Comparison of ENCODE assay signal across 10 cellular contexts in genomic region chr2:37390777-37391176, GRCh38. TPM values are rescaled to one million over a fixed set of nuclear protein-coding genes. Genes with fewer than 3 reads are reported as not detected.
DNase-seq lines count a peak whose midpoint lies in the region; ATAC-seq, FAIRE-seq and TF ChIP-seq lines count a peak whose summit lies in the region.
"Had no signal": no experiment of that assay in that cellular context is flagged by ENCODE, and none has a peak within 500 bp of the region (broad histone marks: within the 10 kb centered on the region; RNA-seq: fewer than 3 reads in every experiment).

No MANE protein-coding gene starts in this region.

- no peaks in the 10 kb centered on the region for H3K9me1 ChIP-seq in keratinocyte (ENCODE audit: control insufficient read depth, extremely low read depth, insufficient read depth, low read length)

- TF ChIP-seq CTCF in CD14-positive monocyte (IDR thresholded peaks at IDR 0.05) (no peak), RWPE2 (IDR thresholded peaks at IDR 0.05; ENCODE audit: poor library complexity, severe bottlenecking) (no peak), keratinocyte (optimal IDR thresholded peaks at IDR 0.05 in 1 of 3, IDR thresholded peaks at IDR 0.05 in 1 of 3, conservative IDR thresholded peaks at IDR 0.05 in 1 of 3; ENCODE audit: extremely low read depth in 1 of 3, insufficient read depth in 2 of 3, low read length in 3 of 3) (no peak), ascending aorta (IDR thresholded peaks at IDR 0.05) (no peak)

- dilution Hi-C loops in keratinocyte (cut with MboI; ENCODE audit: extremely low pct_ligation_motif_present, low sequenced_read_pairs) = no loop called here

- ATAC-seq in GM19452 (IDR thresholded peaks at IDR 0.05; ENCODE audit: unreplicated experiment) (peak; percentile 1), RWPE2 (ENCODE audit: low read depth) (no peak)

- peaks cover 0 to 2% (median 0%) of the 10 kb centered on the region in 3 donors for H3K27me3 Mint-ChIP-seq in CD14-positive monocyte (ENCODE audit: low read depth in 3 of 3)

- H3K36me3 Mint-ChIP-seq in CD14-positive monocyte = peaks cover 0 to 2% of the 10 kb centered on the region in 2 donors

- DNase-seq in CD14-positive monocyte (ENCODE audit: low spot score) = no peak
- DNase-seq in RWPE2 (ENCODE audit: low spot score) = no peak
- no peak for DNase-seq in keratinocyte (ENCODE audit: low read depth, low spot score)
- DNase-seq in COLO668 (lab: John Stamatoyannopoulos, UW; ENCODE audit: unreplicated experiment) = no peak
- no peak for DNase-seq in NCI-H510A (lab: John Stamatoyannopoulos, UW)
- no peak for DNase-seq in hippocampal formation (lab: John Stamatoyannopoulos, UW)
- no peak for DNase-seq in ascending aorta (ENCODE audit: low spot score in 2 of 2)
- DNase-seq: NCI-H2081 treated with DMSO at 0.1 percent for 48 hours had no signal

- H3K27ac ChIP-seq in RWPE2 (ENCODE audit: poor library complexity, severe bottlenecking) (peak overlapping the region; percentile 78), keratinocyte (ENCODE audit: control insufficient read depth, insufficient read depth, low read length) (peak overlapping the region; percentile 82), ascending aorta (no peak overlapping the region)

- H3K4me3 Mint-ChIP-seq in CD14-positive monocyte = peak overlapping the region in 1 of 2 donors; percentile 80

- no peak overlapping the region for H3K9ac ChIP-seq in keratinocyte (ENCODE audit: control insufficient read depth, extremely low read depth, insufficient read depth, low read length)

- H3K9me3 ChIP-seq in RWPE2 (ENCODE audit: severe bottlenecking) = no peaks in the 10 kb centered on the region
- H3K9me3 ChIP-seq in keratinocyte (ENCODE audit: control insufficient read depth, low read depth, low read length) = no peaks in the 10 kb centered on the region
- no peaks in the 10 kb centered on the region for H3K9me3 ChIP-seq in ascending aorta

- H3K36me3 ChIP-seq in RWPE2 (ENCODE audit: low read depth) (no peaks in the 10 kb centered on the region), keratinocyte (ENCODE audit: control insufficient read depth in 2 of 2, extremely low read depth in 1 of 2, insufficient read depth in 2 of 2, low read length in 2 of 2) (no peaks in the 10 kb centered on the region), ascending aorta (no peaks in the 10 kb centered on the region)

- H3K27ac Mint-ChIP-seq in CD14-positive monocyte = peak overlapping the region in 5 of 7 donors; percentile 94 to 99 (median 98)

- H3K4me1 ChIP-seq in RWPE2 (ENCODE audit: insufficient read depth, poor library complexity, severe bottlenecking) (peaks cover 19% of the 10 kb centered on the region), keratinocyte (ENCODE audit: control insufficient read depth, extremely low read depth, insufficient read depth, low read length) (peaks cover 43% of the 10 kb centered on the region), ascending aorta (no peaks in the 10 kb centered on the region)

- H3K4me2 ChIP-seq in keratinocyte (ENCODE audit: control insufficient read depth, extremely low read depth, insufficient read depth, low read depth, low read length) = peak overlapping the region; percentile 55

- H2AFZ ChIP-seq in keratinocyte (ENCODE audit: control insufficient read depth, low read length) = peak overlapping the region; percentile 63

- no peaks in the 10 kb centered on the region for H3K79me2 ChIP-seq in keratinocyte (ENCODE audit: control insufficient read depth, insufficient read depth, low read length)

- intact Hi-C loops in CD14-positive monocyte (cut with micrococcal nuclease) = loop anchor here (2.0 to 10.0 kb wide), 3 partner anchors 438 to 884 kb away; no protein-coding TSS in a partner anchor
- intact Hi-C loops in ascending aorta (cut with DNase I) = loop anchor here (10.0 kb wide), 1 partner anchor 884 kb away; no protein-coding TSS in a partner anchor

- no peaks in the 10 kb centered on the region for H4K20me1 ChIP-seq in keratinocyte (ENCODE audit: control insufficient read depth, extremely low read depth, insufficient read depth, low read length)

- H3K4me3 ChIP-seq in RWPE2 (ENCODE audit: severe bottlenecking) = no peak overlapping the region
- H3K4me3 ChIP-seq in keratinocyte (ENCODE audit: control insufficient read depth in 2 of 3, extremely low read depth in 1 of 3, insufficient read depth in 2 of 3, low read depth in 1 of 3, low read length in 3 of 3) = no peak overlapping the region
- H3K4me3 ChIP-seq in ascending aorta = no peak overlapping the region

- H3K27me3 ChIP-seq in RWPE2 (ENCODE audit: insufficient read depth, poor library complexity, severe bottlenecking) (no peaks in the 10 kb centered on the region), keratinocyte (ENCODE audit: control insufficient read depth, extremely low read depth, insufficient read depth, low read length) (no peaks in the 10 kb centered on the region), ascending aorta (no peaks in the 10 kb centered on the region)

- FAIRE-seq in keratinocyte (lab: Jason Lieb, UNC) = no peak
- FAIRE-seq: D721Med had no signal

- peaks cover 0 to 2% (median 0%) of the 10 kb centered on the region in 7 donors for H3K9me3 Mint-ChIP-seq in CD14-positive monocyte

- H3K4me1 Mint-ChIP-seq in CD14-positive monocyte = peaks cover 23% of the 10 kb centered on the region

RNA-seq across cellular contexts. Expression of gene QPCT, which starts 46.3 kb away (rescaled TPM):
- polyA plus RNA-seq in CD14-positive monocyte (100 to 1,000 TPM; 272 to 302 TPM), keratinocyte (11.6 to 26.2 TPM (median 11.7 TPM) in 3 replicates)
- 25.3 TPM for polyA plus RNA-seq in keratinocyte (2011; ENCODE audit: low read depth)
- polyA plus RNA-seq in keratinocyte (2011; cell fraction: cytosol; rRNA removed) = 13.9 and 25.5 TPM in 2 replicates
- 32.5 and 33.5 TPM in 2 replicates for polyA plus RNA-seq in keratinocyte (2011; cell fraction: nucleus; rRNA removed)
- polyA plus RNA-seq in keratinocyte (2012; ENCODE audit: low replicate concordance) = 8.1 and 35.4 TPM in 2 replicates
- polyA minus RNA-seq in keratinocyte = 14.4 to 23.7 TPM (median 18.5 TPM) in 3 replicates
- polyA minus RNA-seq in keratinocyte (2011; cell fraction: cytosol; rRNA and poly(A)+ RNA removed) = 25.1 TPM
- 12.8 and 16.4 TPM in 2 replicates for polyA minus RNA-seq in keratinocyte (2011; cell fraction: nucleus; rRNA and poly(A)+ RNA removed)
- total RNA-seq in ascending aorta = 1.8 TPM

Comparison
In these comparisons a context has a peak if more than half of its experiments do, and no peak if none do; other contexts are left out.
1. H3K27ac ChIP-seq: peak in RWPE2 (single experiment) and keratinocyte (single experiment); none in ascending aorta (0 of 2).
2. RNA of gene QPCT, which starts 46.3 kb away (polyA plus RNA-seq): 272 to 302 TPM in CD14-positive monocyte; 8.1 to 35.4 TPM in keratinocyte; every median in the first group is over 4 times any median in the second.